In genomic region chr2:206255003-206255402, GRCh38 we compare ENCODE assay signal across 1 cellular context.
TF ChIP-seq lines count a peak whose summit lies in the region.

No MANE protein-coding gene starts in this region.

TF ChIP-seq in H1, 55 proteins besides CTCF, POLR2A, EP300 and RAD21 (continued from another document):
- TF ChIP-seq E2F6 (IDR thresholded peaks at IDR 0.05) (peak; percentile 62; the same call in 1 of the 2 replicates), CHD2 (IDR thresholded peaks at IDR 0.05; ENCODE audit: low read length) (no peak), SP1 (IDR thresholded peaks at IDR 0.05; ENCODE audit: low read depth, low read length) (no peak), CBX8 (IDR thresholded peaks at IDR 0.05; ENCODE audit: borderline replicate concordance, low read depth, low read length) (no peak), SIN3A (conservative IDR thresholded peaks at IDR 0.05 in 1 of 2, IDR thresholded peaks at IDR 0.05 in 1 of 2; ENCODE audit: low read depth in 1 of 2, low read length in 2 of 2) (no peak), TEAD4 (IDR thresholded peaks at IDR 0.05; ENCODE audit: low read depth, low read length) (peak; percentile 66), EGR1 (IDR thresholded peaks at IDR 0.05; ENCODE audit: borderline replicate concordance, low read depth, low read length) (no peak), RFX5 (IDR thresholded peaks at IDR 0.05; ENCODE audit: borderline replicate concordance, low read depth, low read length) (no peak), RNF2 (IDR thresholded peaks at IDR 0.05; ENCODE audit: borderline replicate concordance, low read depth, low read length, missing control alignments, poor library complexity, severe bottlenecking) (no peak), RXRA (IDR thresholded peaks at IDR 0.05; ENCODE audit: insufficient read depth, low read depth, low read length) (no peak), TBP (IDR thresholded peaks at IDR 0.05; ENCODE audit: low read depth, low read length) (no peak), SP2 (IDR thresholded peaks at IDR 0.05; ENCODE audit: low read length) (no peak)
